1 cellular context compared by ENCODE assay signal in genomic region chr2:24511894-24512293, GRCh38.
TF ChIP-seq lines count a peak whose summit lies in the region.

No MANE protein-coding gene starts in this region.

TF ChIP-seq in SK-N-SH, 30 proteins besides CTCF, POLR2A, EP300 and RAD21:
- no peak for TF ChIP-seq YY1 (IDR thresholded peaks at IDR 0.05; ENCODE audit: low read depth)
- TF ChIP-seq SIN3A (IDR thresholded peaks at IDR 0.05; ENCODE audit: borderline replicate concordance, low read depth, low read length) = no peak
- TF ChIP-seq TCF12 (IDR thresholded peaks at IDR 0.05) = no peak
- TF ChIP-seq IRF3 (IDR thresholded peaks at IDR 0.05; ENCODE audit: low read depth, low read length) = no peak
- TF ChIP-seq TEAD4 (IDR thresholded peaks at IDR 0.05; ENCODE audit: borderline replicate concordance, insufficient read depth) = no peak
- TF ChIP-seq RCOR1 (IDR thresholded peaks at IDR 0.05; ENCODE audit: low read length) = no peak
- TF ChIP-seq USF2 (IDR thresholded peaks at IDR 0.05; ENCODE audit: borderline replicate concordance, low read depth, low read length) = no peak
- TF ChIP-seq GABPA (IDR thresholded peaks at IDR 0.05; ENCODE audit: low read depth) = no peak
- TF ChIP-seq FOXJ3 (CRISPR knock-in tag; IDR thresholded peaks at IDR 0.05) = no peak
- TF ChIP-seq GATA2 (CRISPR knock-in tag; IDR thresholded peaks at IDR 0.05) = no peak
- TF ChIP-seq TAF1 (IDR thresholded peaks at IDR 0.05; ENCODE audit: borderline replicate concordance, low read depth, low read length) = no peak
- no peak for TF ChIP-seq ELF1 (IDR thresholded peaks at IDR 0.05)
- TF ChIP-seq NRF1 (IDR thresholded peaks at IDR 0.05; ENCODE audit: low read depth, low read length) = no peak
- TF ChIP-seq EZH2phosphoT487 (IDR thresholded peaks at IDR 0.05; ENCODE audit: borderline replicate concordance, low read depth) = no peak
- TF ChIP-seq FOXM1 (IDR thresholded peaks at IDR 0.05; ENCODE audit: low read depth) = no peak
- no peak for TF ChIP-seq JUND (IDR thresholded peaks at IDR 0.05)
